ENCODE assay signal across 1 cellular context in genomic region chr21:43702785-43703067, GRCh38.
TF ChIP-seq lines count a peak whose summit lies in the region.

No MANE protein-coding gene starts in this region.

TF ChIP-seq in GM23338, 12 proteins besides CTCF, POLR2A, EP300 and RAD21 (continued from another document):
- no peak for TF ChIP-seq REST (IDR thresholded peaks at IDR 0.05; ENCODE audit: unreplicated experiment)
- TF ChIP-seq CREB1 (CRISPR knock-in tag; IDR thresholded peaks at IDR 0.05; ENCODE audit: low read depth), result no peak
- no peak for TF ChIP-seq POLR2AphosphoS5 (IDR thresholded peaks at IDR 0.05; ENCODE audit: low read depth)
- TF ChIP-seq, protein P1, sequence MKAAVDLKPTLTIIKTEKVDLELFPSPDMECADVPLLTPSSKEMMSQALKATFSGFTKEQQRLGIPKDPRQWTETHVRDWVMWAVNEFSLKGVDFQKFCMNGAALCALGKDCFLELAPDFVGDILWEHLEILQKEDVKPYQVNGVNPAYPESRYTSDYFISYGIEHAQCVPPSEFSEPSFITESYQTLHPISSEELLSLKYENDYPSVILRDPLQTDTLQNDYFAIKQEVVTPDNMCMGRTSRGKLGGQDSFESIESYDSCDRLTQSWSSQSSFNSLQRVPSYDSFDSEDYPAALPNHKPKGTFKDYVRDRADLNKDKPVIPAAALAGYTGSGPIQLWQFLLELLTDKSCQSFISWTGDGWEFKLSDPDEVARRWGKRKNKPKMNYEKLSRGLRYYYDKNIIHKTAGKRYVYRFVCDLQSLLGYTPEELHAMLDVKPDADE (IDR thresholded peaks at IDR 0.05), result no peak
